8 cellular contexts compared by ENCODE assay signal in the genomic region with DNA sequence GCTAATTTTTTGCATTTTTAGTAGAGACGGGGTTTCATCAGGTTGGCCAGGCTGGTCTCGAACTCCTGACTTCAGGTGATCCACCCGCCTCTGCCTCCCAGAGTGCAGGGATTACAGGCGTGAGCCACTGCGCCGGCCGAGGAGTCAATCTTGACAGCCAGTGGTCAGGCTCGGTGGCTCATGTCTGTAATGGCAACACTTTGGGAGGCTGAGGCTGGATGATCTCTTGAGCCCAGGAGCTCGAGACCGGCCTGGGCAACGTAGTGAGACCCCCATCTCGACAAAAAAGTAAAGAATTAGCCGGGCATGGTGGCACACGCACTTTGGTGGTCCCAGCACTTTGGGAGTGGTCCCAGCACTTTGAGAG. TPM values are rescaled to one million over a fixed set of nuclear protein-coding genes. Genes with fewer than 3 reads are reported as not detected.
DNase-seq lines count a peak whose midpoint lies in the region; ATAC-seq, FAIRE-seq and TF ChIP-seq lines count a peak whose summit lies in the region.

No MANE protein-coding gene starts in this region.

- BruUV-seq in PC-3 (replicated peaks; lab: Mats Ljungman, UMichigan): no TSS peak

- peaks cover 47% of the 10 kb centered on the region for H3K4me1 ChIP-seq in CD4-positive, CD25-positive, alpha-beta regulatory T cell (ENCODE audit: control insufficient read depth, insufficient read depth, low read length, poor library complexity, severe bottlenecking)
- H3K4me1 ChIP-seq in PC-3 (ENCODE audit: insufficient read depth, low read length) (peaks cover 67% of the 10 kb centered on the region), H1 (replicated peaks in 1 of 4; ENCODE audit: control insufficient read depth in 3 of 4, insufficient read depth in 4 of 4, low read length in 3 of 4) (peaks cover 21 to 35% (median 31%) of the 10 kb centered on the region in 4 experiments)

- H3K9ac ChIP-seq in PC-3 (ENCODE audit: low read length) (peak overlapping the region; percentile 89), H1 (replicated peaks in 1 of 4; ENCODE audit: extremely low read depth in 1 of 4, low read depth in 3 of 4, low read length in 3 of 4) (peak overlapping the region in 1 of 4 experiments; percentile 84; a peak in 2 of 7 replicates)

- H3K23me2 ChIP-seq in H1 (ENCODE audit: low read depth, low read length): peaks cover 7% of the 10 kb centered on the region; the same call in 1 of the 2 replicates

- H3K23ac ChIP-seq in H1 (ENCODE audit: insufficient read length): no peak overlapping the region

- no peak overlapping the region for H3K4ac ChIP-seq in H1 (replicated peaks; ENCODE audit: insufficient read length, low read depth, low read length)

- no peak for TF ChIP-seq RAD21 in H1 (IDR thresholded peaks at IDR 0.05 in 1 of 2, conservative IDR thresholded peaks at IDR 0.05 in 1 of 2; ENCODE audit: low read depth in 2 of 2, low read length in 2 of 2)

- no peak overlapping the region for H2BK120ac ChIP-seq in H1 (replicated peaks; ENCODE audit: low read depth, low read length)

- H4K91ac ChIP-seq in H1 (replicated peaks; ENCODE audit: insufficient read length, low read length): peak overlapping the region; percentile 53

- H2AK5ac ChIP-seq in H1 (ENCODE audit: low read depth, low read length): peak overlapping the region; percentile 48; the same call in 1 of the 2 replicates

- H3K79me2 ChIP-seq in PC-3 (ENCODE audit: low read length) (peaks cover 44% of the 10 kb centered on the region), H1 (ENCODE audit: control insufficient read depth in 1 of 2, insufficient read depth in 2 of 2, low read length in 2 of 2) (peaks cover 34 to 42% of the 10 kb centered on the region in 2 experiments)

- no peak for TF ChIP-seq POLR2A in H1 (IDR thresholded peaks at IDR 0.05; ENCODE audit: control extremely low read depth in 1 of 2, low read depth in 2 of 2, low read length in 2 of 2)

- peak overlapping the region; percentile 47 for H4K5ac ChIP-seq in H1 (ENCODE audit: insufficient read length, low read depth, low read length)

- H3K4me3 Mint-ChIP-seq in CD4-positive, CD25-positive, alpha-beta regulatory T cell: peak overlapping the region; percentile 80 to 96 (median 88)
- peak overlapping the region; percentile 71 for H3K4me3 Mint-ChIP-seq in neural crest cell

- H3K27ac Mint-ChIP-seq in CD4-positive, CD25-positive, alpha-beta regulatory T cell: peak overlapping the region in 2 of 3 donors; percentile 23 to 84
- no peak overlapping the region for H3K27ac Mint-ChIP-seq in neural crest cell (ENCODE audit: unreplicated experiment)

- POLR2A ChIA-PET in PC-3 (lab: Charles Lee; ENCODE audit: unreplicated experiment): interaction anchor here (0.6 kb wide), 1 partner anchor 8 kb away, joined by 6 read pairs; no protein-coding TSS in a partner anchor
- POLR2A ChIA-PET in H1 (lab: Charles Lee; ENCODE audit: partially characterized antibody): interaction anchor here (1.2 to 1.9 kb wide), 4 partner anchors 14 to 69 kb away, joined by 3 to 5 read pairs (median 5); no protein-coding TSS in a partner anchor

- H4K20me1 ChIP-seq in PC-3 (ENCODE audit: low read length) (peaks cover 20% of the 10 kb centered on the region; the same call in 1 of the 2 replicates), H1 (replicated peaks in 1 of 2; ENCODE audit: control insufficient read depth in 1 of 2, insufficient read depth in 2 of 2, low read length in 2 of 2) (peaks cover 7 to 21% of the 10 kb centered on the region in 2 experiments)

- H2BK12ac ChIP-seq in H1 (ENCODE audit: low read depth, low read length): peak overlapping the region; percentile 81; the same call in 1 of the 2 replicates

- WGBS in H1 (ENCODE audit: extremely low coverage in 1 of 2, insufficient coverage in 1 of 2, insufficient read length in 1 of 2, insufficient replicate concordance in 2 of 2, low coverage in 1 of 2, low lambda C conversion rate in 2 of 2, missing lambda C conversion rate in 1 of 2), 2 experiments: 88% methylated on average over 14 of the region's 14 CpGs; no CpG with 5 or more reads in 1 of the 2 experiments

- H3K27ac ChIP-seq in CD4-positive, CD25-positive, alpha-beta regulatory T cell (ENCODE audit: insufficient read depth, low read length, poor library complexity, severe bottlenecking): peak overlapping the region; percentile 86
- H3K27ac ChIP-seq in PC-3 (ENCODE audit: low read length): no peak overlapping the region
- peak overlapping the region; percentile 73; the same call in 1 of the 2 replicates for H3K27ac ChIP-seq in H1 (ENCODE audit: low read depth, low read length)

- no peaks in the 10 kb centered on the region for H3K9me3 Mint-ChIP-seq in CD4-positive, CD25-positive, alpha-beta regulatory T cell
- no peaks in the 10 kb centered on the region for H3K9me3 Mint-ChIP-seq in neural crest cell

- no peak overlapping the region for H3K14ac ChIP-seq in H1 (ENCODE audit: insufficient read length)

- H3K36me3 ChIP-seq in CD4-positive, CD25-positive, alpha-beta regulatory T cell (ENCODE audit: control insufficient read depth, insufficient read depth, low read length): no peaks in the 10 kb centered on the region
- H3K36me3 ChIP-seq in PC-3 (ENCODE audit: low read depth, low read length) (peaks cover 4% of the 10 kb centered on the region; the same call in 1 of the 2 replicates), H1 (ENCODE audit: control insufficient read depth in 2 of 4, insufficient read depth in 4 of 4, low read length in 3 of 4) (peaks cover 0 to 3% (median 0%) of the 10 kb centered on the region in 4 experiments; a peak in 1 of 8 replicates)

- H3K36me3 Mint-ChIP-seq in CD4-positive, CD25-positive, alpha-beta regulatory T cell: peaks cover 4% of the 10 kb centered on the region
- no peaks in the 10 kb centered on the region for H3K36me3 Mint-ChIP-seq in neural crest cell (ENCODE audit: low read depth)

- no peaks in the 10 kb centered on the region for H3K27me3 ChIP-seq in CD4-positive, CD25-positive, alpha-beta regulatory T cell (ENCODE audit: control insufficient read depth, insufficient read depth, low read length)
- no peaks in the 10 kb centered on the region for H3K27me3 ChIP-seq in PC-3 (ENCODE audit: low read length)
- no peaks in the 10 kb centered on the region for H3K27me3 ChIP-seq in H1 (replicated peaks in 1 of 4; ENCODE audit: control insufficient read depth in 3 of 4, extremely low read depth in 1 of 4, insufficient read depth in 3 of 4, low read length in 3 of 4)

- peak overlapping the region; percentile 94 for H2AFZ ChIP-seq in PC-3 (ENCODE audit: low read length)
- peak overlapping the region; percentile 41; the same call in 1 of the 2 replicates for H2AFZ ChIP-seq in H1 (ENCODE audit: low read length)

- DNase-seq in CD4-positive, CD25-positive, alpha-beta regulatory T cell: no peak
- DNase-seq in PC-3 (no peak), H1 (ENCODE audit: low read depth in 1 of 2, low spot score in 2 of 2) (no peak), neural crest cell (ENCODE audit: low read depth, low spot score) (no peak), mesenteric fat pad (ENCODE audit: low spot score) (no peak), NK-92 (lab: John Stamatoyannopoulos, UW; ENCODE audit: unreplicated experiment) (no peak), islet precursor cell (no peak)

- peak overlapping the region; percentile 83; the same call in 1 of the 2 replicates for H2BK5ac ChIP-seq in H1 (ENCODE audit: low read depth, low read length)

- peak overlapping the region; percentile 83; the same call in 1 of the 2 replicates for H3K18ac ChIP-seq in H1 (ENCODE audit: extremely low read depth, low read length)

- H3K56ac ChIP-seq in H1 (replicated peaks; ENCODE audit: insufficient read length, low read depth, low read length): no peak overlapping the region

- no peak for TF ChIP-seq CTCF in PC-3 (conservative IDR thresholded peaks at IDR 0.05; ENCODE audit: low read depth, low read length)
- TF ChIP-seq CTCF in H1 (IDR thresholded peaks at IDR 0.05; ENCODE audit: control extremely low read depth in 1 of 3, insufficient read depth in 1 of 3, low read depth in 1 of 3, low read length in 3 of 3): no peak
- TF ChIP-seq CTCF in neural crest cell (conservative IDR thresholded peaks at IDR 0.05): no peak

- no peak overlapping the region for H2BK20ac ChIP-seq in H1 (ENCODE audit: low read length)

- peaks cover 15 to 42% (median 22%) of the 10 kb centered on the region in 4 donors for H3K4me1 Mint-ChIP-seq in CD4-positive, CD25-positive, alpha-beta regulatory T cell
- peaks cover 48% of the 10 kb centered on the region for H3K4me1 Mint-ChIP-seq in neural crest cell

- intact Hi-C loops in PC-3 (cut with micrococcal nuclease): loop anchor here (2.0 kb wide), 1 partner anchor 17 kb away; the partner anchor contains the start of gene SOCS3

- H3K4me2 ChIP-seq in PC-3 (ENCODE audit: low read length): peak overlapping the region; percentile 81
- H3K4me2 ChIP-seq in H1 (ENCODE audit: insufficient read depth in 1 of 2, low read depth in 2 of 2, low read length in 2 of 2): peak overlapping the region; percentile 68 to 95

- H3F3A ChIP-seq in PC-3 (ENCODE audit: low read length, unreplicated experiment): peaks cover 9% of the 10 kb centered on the region

- no peaks in the 10 kb centered on the region for H3K9me2 ChIP-seq in PC-3 (replicated peaks; ENCODE audit: low read length)

- no peak for TF ChIP-seq EP300 in H1 (IDR thresholded peaks at IDR 0.05; ENCODE audit: borderline replicate concordance in 1 of 2, low read depth in 2 of 2, low read length in 2 of 2)

- H2BK15ac ChIP-seq in H1 (ENCODE audit: low read length): no peak overlapping the region

- no peaks in the 10 kb centered on the region for H3K9me3 ChIP-seq in CD4-positive, CD25-positive, alpha-beta regulatory T cell (ENCODE audit: control insufficient read depth in 2 of 2, low read length in 2 of 2)
- H3K9me3 ChIP-seq in PC-3 (ENCODE audit: low read length) (no peaks in the 10 kb centered on the region), H1 (ENCODE audit: insufficient read depth in 2 of 2, low read depth in 1 of 2, low read length in 1 of 2) (no peaks in the 10 kb centered on the region)

- no peak for FAIRE-seq in H1 (lab: Jason Lieb, UNC)

- H4K8ac ChIP-seq in H1 (ENCODE audit: extremely low read depth, insufficient read depth, low read length): peak overlapping the region; percentile 54; the same call in 1 of the 2 replicates

- H3K27me3 Mint-ChIP-seq in CD4-positive, CD25-positive, alpha-beta regulatory T cell: peaks cover 5% of the 10 kb centered on the region
- no peaks in the 10 kb centered on the region for H3K27me3 Mint-ChIP-seq in neural crest cell (ENCODE audit: low read depth)

- peak overlapping the region; percentile 74 for H3K4me3 ChIP-seq in CD4-positive, CD25-positive, alpha-beta regulatory T cell (ENCODE audit: low read depth, low read length)
- H3K4me3 ChIP-seq in PC-3 (ENCODE audit: low read length) (peak overlapping the region; percentile 78), H1 (ENCODE audit: extremely low read depth in 1 of 4, insufficient read depth in 2 of 4, low read depth in 3 of 4, low read length in 4 of 4) (peak overlapping the region; percentile 90 to 96 (median 94); a peak in 6 of 8 replicates)

- CTCF ChIA-PET in PC-3 (lab: Charles Lee): no interaction called here
- CTCF ChIA-PET in H1 (lab: Charles Lee; ENCODE audit: partially characterized antibody): interaction anchor here (0.6 to 20.5 kb wide), 4 partner anchors 23 to 87 kb away, joined by 3 to 257 read pairs (median 4); no protein-coding TSS in a partner anchor

- ATAC-seq in CD4-positive, CD25-positive, alpha-beta regulatory T cell (ENCODE audit: low read depth in 2 of 2): no peak
- ATAC-seq in PC-3 (no peak), GM19328 (IDR thresholded peaks at IDR 0.05; ENCODE audit: unreplicated experiment) (no peak)

- peaks cover 3% of the 10 kb centered on the region; the same call in 1 of the 2 replicates for H3K79me1 ChIP-seq in H1 (ENCODE audit: low read depth, low read length)

RNA-seq across cellular contexts. Expression of gene PGS1, which starts 0.6 kb away (rescaled TPM):
- 50.1 TPM for total RNA-seq in CD4-positive, CD25-positive, alpha-beta regulatory T cell
- 10 to 100 TPM; 29.6 to 35.4 (median 31.5) TPM for polyA plus RNA-seq in CD4-positive, CD25-positive, alpha-beta regulatory T cell
- 40.6 and 47.0 TPM in 2 replicates for total RNA-seq in PC-3 (2014; rRNA removed)
- total RNA-seq in H1 (2021; fragmentation: NEBNext Ultra II Directional; extraction: Animal tissue kit (Norgen Biotek cat#: 25700)): 56.7 and 60.0 TPM in 2 replicates
- polyA plus RNA-seq in H1 (2011; rRNA removed): 46.7 and 69.3 TPM in 2 replicates
- 69.5 TPM for polyA plus RNA-seq in H1 (2011; cell fraction: cytosol; rRNA removed)
- polyA plus RNA-seq in H1 (2011; cell fraction: nucleus; rRNA removed): 180 TPM
- polyA plus RNA-seq in H1 (2012, experiment 1 of 2): 38.8 to 53.2 TPM (median 48.6 TPM) in 4 replicates
- polyA plus RNA-seq in H1 (2012, experiment 2 of 2): 42.4 TPM
- 34.5 TPM for polyA plus RNA-seq in H1 (2013, experiment 1 of 2)
- polyA plus RNA-seq in H1 (2013, experiment 2 of 2): 33.4 TPM
- polyA minus RNA-seq in H1 (2011; rRNA and poly(A)+ RNA removed): 49.7 and 65.7 TPM in 2 replicates
- polyA minus RNA-seq in H1 (2011; cell fraction: cytosol; rRNA and poly(A)+ RNA removed): 37.5 TPM
- 62.2 TPM for polyA minus RNA-seq in H1 (2011; cell fraction: nucleus; rRNA and poly(A)+ RNA removed)
- 42.7 and 52.0 TPM in 2 replicates for total RNA-seq in neural crest cell
- total RNA-seq in mesenteric fat pad: 64.0 TPM

RNA-seq across cellular contexts. Expression of gene SOCS3, which starts 18.0 kb away (rescaled TPM):
- total RNA-seq in CD4-positive, CD25-positive, alpha-beta regulatory T cell: 218 TPM
- polyA plus RNA-seq in CD4-positive, CD25-positive, alpha-beta regulatory T cell: 10 to 100 TPM; 26.4 to 74.2 (median 51.2) TPM
- 103 and 125 TPM in 2 replicates for total RNA-seq in PC-3 (2014; rRNA removed)
- 47.9 and 49.4 TPM in 2 replicates for total RNA-seq in H1 (2021; fragmentation: NEBNext Ultra II Directional; extraction: Animal tissue kit (Norgen Biotek cat#: 25700))
- polyA plus RNA-seq in H1 (2011; rRNA removed): 10.1 and 15.2 TPM in 2 replicates
- 13.5 TPM for polyA plus RNA-seq in H1 (2011; cell fraction: cytosol; rRNA removed)
- polyA plus RNA-seq in H1 (2011; cell fraction: nucleus; rRNA removed): 33.4 TPM
- polyA plus RNA-seq in H1 (2012, experiment 1 of 2): 13.7 to 17.9 TPM (median 15.6 TPM) in 4 replicates
- 21.7 TPM for polyA plus RNA-seq in H1 (2012, experiment 2 of 2)
- polyA plus RNA-seq in H1 (2013, experiment 1 of 2): 28.0 TPM
- polyA plus RNA-seq in H1 (2013, experiment 2 of 2): 27.0 TPM
- 7.3 and 11.0 TPM in 2 replicates for polyA minus RNA-seq in H1 (2011; rRNA and poly(A)+ RNA removed)
- 17.7 TPM for polyA minus RNA-seq in H1 (2011; cell fraction: cytosol; rRNA and poly(A)+ RNA removed)
- polyA minus RNA-seq in H1 (2011; cell fraction: nucleus; rRNA and poly(A)+ RNA removed): 14.3 TPM
- 5.4 and 6.1 TPM in 2 replicates for total RNA-seq in neural crest cell
- 491 TPM for total RNA-seq in mesenteric fat pad
